18 cellular contexts compared by ENCODE assay signal in the genomic region with DNA sequence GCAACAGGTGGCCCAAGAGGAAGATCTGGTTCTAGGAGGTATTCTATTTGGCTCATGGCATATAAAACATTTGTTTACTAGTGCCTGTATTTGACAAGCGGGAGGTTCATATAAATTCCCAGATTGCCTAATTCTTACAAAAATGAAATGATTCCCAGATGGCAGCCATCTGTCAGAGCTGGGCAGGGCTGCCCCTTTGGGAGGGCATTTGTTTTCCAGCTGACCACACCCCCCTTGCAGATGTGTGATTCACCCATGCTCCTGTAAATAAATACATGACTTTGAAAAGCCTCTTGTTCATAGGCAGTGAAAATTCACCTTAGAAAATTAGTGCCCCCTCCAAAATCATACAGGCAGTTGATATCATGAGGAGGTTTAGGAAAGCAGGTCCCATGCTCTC. TPM values are rescaled to one million over a fixed set of nuclear protein-coding genes. Genes with fewer than 3 reads are reported as not detected.
A peak's percentile ranks its signal among the peaks of the same experiment; 100 is the strongest.
DNase-seq lines count a peak whose midpoint lies in the region; ATAC-seq and TF ChIP-seq lines count a peak whose summit lies in the region.
"Had no signal": no experiment of that assay in that cellular context is flagged by ENCODE, and none has a peak within 500 bp of the region (broad histone marks: within the 10 kb centered on the region; RNA-seq: fewer than 3 reads in every experiment).

No MANE protein-coding gene starts in this region.

- ATAC-seq in Right ventricle myocardium superior (ENCODE audit: poor library complexity): no peak
- ATAC-seq: CD8-positive, alpha-beta T cell; GM23338; HCT116 had no signal

- peaks cover 75% of the 10 kb centered on the region for H3K4me1 ChIP-seq in left ventricle myocardium inferior

- DNase-seq in left ventricle myocardium inferior (no peak), Right ventricle myocardium superior (no peak), MG63 (peak; percentile 55), epithelial cell of esophagus (ENCODE audit: low read depth) (peak; percentile 14), H7 (no peak), kidney tubule cell (ENCODE audit: low spot score) (no peak), activated gamma-delta T cell (lab: John Stamatoyannopoulos, UW) (no peak)
- DNase-seq: 8988T; Calu3; CD8-positive, alpha-beta T cell; GDM1; HFFc6; IMR-90 had no signal

- H3K36me3 ChIP-seq in left ventricle myocardium inferior (no peaks in the 10 kb centered on the region), MG63 (no peaks in the 10 kb centered on the region), H7 (replicated peaks; ENCODE audit: control insufficient read depth, insufficient read depth, low read length) (no peaks in the 10 kb centered on the region)
- H3K36me3 ChIP-seq: BLaER1 treated with 17β-estradiol and CSF1 and Interleukin-3, amounts not matched to agents 10 nM and 100 nM had no signal

- H3K27ac ChIP-seq in left ventricle myocardium inferior (replicated peaks): peak overlapping the region; percentile 86
- H3K27ac ChIP-seq: BLaER1 treated with 17β-estradiol and CSF1 and Interleukin-3, amounts not matched to agents 10 nM and 100 nM had no signal

- H3K27me3 ChIP-seq in left ventricle myocardium inferior (ENCODE audit: low read depth): peaks cover 3% of the 10 kb centered on the region
- no peaks in the 10 kb centered on the region for H3K27me3 ChIP-seq in MG63
- H3K27me3 ChIP-seq in H7 (ENCODE audit: control insufficient read depth, insufficient read depth, low read length): no peaks in the 10 kb centered on the region; the same call in 1 of the 2 replicates

- TF ChIP-seq CTCF in left ventricle myocardium inferior (IDR thresholded peaks at IDR 0.05; ENCODE audit: borderline replicate concordance) (no peak), epithelial cell of esophagus (IDR thresholded peaks at IDR 0.05; ENCODE audit: insufficient read depth, low read depth, low read length, missing control alignments) (no peak)

- intact Hi-C loops in left ventricle myocardium inferior (cut with micrococcal nuclease): no loop called here
- intact Hi-C loops in Right ventricle myocardium superior (cut with DNase I): no loop called here

- H3K4me3 ChIP-seq in left ventricle myocardium inferior: no peak overlapping the region
- H3K4me3 ChIP-seq in MG63: no peak overlapping the region
- no peak overlapping the region for H3K4me3 ChIP-seq in epithelial cell of esophagus (ENCODE audit: low read length)
- no peak overlapping the region for H3K4me3 ChIP-seq in H7 (ENCODE audit: insufficient read depth, low read depth, low read length)
- H3K4me3 ChIP-seq: BLaER1 treated with 17β-estradiol and CSF1 and Interleukin-3, amounts not matched to agents 10 nM and 100 nM; GM23338 had no signal

- H3K9me3 ChIP-seq in left ventricle myocardium inferior (replicated peaks) (no peaks in the 10 kb centered on the region), MG63 (no peaks in the 10 kb centered on the region)

RNA-seq across cellular contexts. Expression of gene VWC2, which starts 8.6 kb away (rescaled TPM):
- 7.9 TPM for total RNA-seq in left ventricle myocardium inferior
- total RNA-seq in Right ventricle myocardium superior: 7.7 TPM
- not detected in 2 replicates for total RNA-seq in MG63 (2014; rRNA removed; shearing (Covaris generic); ENCODE audit: low replicate concordance)
- total RNA-seq in H7 (2014; rRNA removed; shearing (Covaris generic)): 0.28 and 0.59 TPM in 2 replicates
- total RNA-seq: A673; B cell; Calu3; CD8-positive, alpha-beta T cell; HFFc6; IMR-90 had no signal

Comparison
In these comparisons a context has a peak if more than half of its experiments do, and no peak if none do; other contexts are left out.
1. DNase-seq: peak in MG63 (single experiment) and epithelial cell of esophagus (single experiment); none in left ventricle myocardium inferior (single experiment), Right ventricle myocardium superior (single experiment), H7 (single experiment), kidney tubule cell (single experiment) and activated gamma-delta T cell (single experiment).